Comparison of ENCODE assay signal across 35 cellular contexts in the genomic region with DNA sequence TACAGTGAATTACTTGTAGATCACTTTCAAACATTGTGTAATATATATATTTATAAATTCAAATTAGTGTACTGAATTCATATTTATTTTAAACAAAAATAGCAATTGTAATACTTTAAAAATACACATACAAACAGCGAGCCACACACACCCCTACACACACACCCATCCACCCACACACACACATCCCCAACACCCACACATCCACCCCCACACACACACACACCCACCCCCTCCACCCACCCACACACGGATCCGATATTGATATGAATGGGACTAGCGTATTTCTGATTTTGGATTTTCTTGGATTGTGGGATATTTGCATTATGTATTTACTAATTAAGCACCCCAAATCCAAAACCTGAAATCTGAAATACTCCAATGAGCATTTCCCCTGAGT.
"Had no signal": no experiment of that assay in that cellular context is flagged by ENCODE, and none has a peak within 500 bp of the region (broad histone marks: within the 10 kb centered on the region; RNA-seq: fewer than 3 reads in every experiment).

No MANE protein-coding gene starts in this region.

- H3K36me3 ChIP-seq: MG63 had no signal

- H3K9me3 ChIP-seq: MG63 had no signal

- H3K9ac ChIP-seq: KMS-11 had no signal

- H3K27me3 ChIP-seq: MG63 had no signal

- H3K4me3 ChIP-seq: MG63 had no signal

- DNase-seq: Karpas-422, MG63, MM.1S, MV-4-11, NCI-H1048, NCI-H1092, NCI-H1092 treated with DMSO at 0.1 percent for 48 hours, NCI-H1105, NCI-H1105 treated with DMSO at 0.1 percent for 48 hours, NCI-H1417, NCI-H1417 treated with DMSO at 0.1 percent for 48 hours, NCI-H1436, NCI-H1436 treated with DMSO at 0.1 percent for 48 hours, NCI-H146, NCI-H1694, NCI-H1694 treated with DMSO at 0.1 percent for 48 hours, NCI-H187, NCI-H187 treated with DMSO at 0.1 percent for 48 hours, NCI-H1930, NCI-H2029, NCI-H2029 treated with DMSO at 0.1 percent for 48 hours, NCI-H2081, NCI-H2081 treated with DMSO at 0.1 percent for 48 hours, NCI-H2107, NCI-H2171, NCI-H2171 treated with DMSO at 0.1 percent for 48 hours, NCI-H2227 treated with DMSO at 0.1 percent for 48 hours, NCI-H226, NCI-H345, NCI-H446, NCI-H446 treated with DMSO at 0.1 percent for 48 hours, NCI-H510A, NCI-H510A treated with DMSO at 0.1 percent for 48 hours, NCI-H524 had no signal

- H3K4me2 ChIP-seq: KMS-11 had no signal

- H3K27ac ChIP-seq: KMS-11 had no signal
